11 cellular contexts compared by ENCODE assay signal in the genomic region with DNA sequence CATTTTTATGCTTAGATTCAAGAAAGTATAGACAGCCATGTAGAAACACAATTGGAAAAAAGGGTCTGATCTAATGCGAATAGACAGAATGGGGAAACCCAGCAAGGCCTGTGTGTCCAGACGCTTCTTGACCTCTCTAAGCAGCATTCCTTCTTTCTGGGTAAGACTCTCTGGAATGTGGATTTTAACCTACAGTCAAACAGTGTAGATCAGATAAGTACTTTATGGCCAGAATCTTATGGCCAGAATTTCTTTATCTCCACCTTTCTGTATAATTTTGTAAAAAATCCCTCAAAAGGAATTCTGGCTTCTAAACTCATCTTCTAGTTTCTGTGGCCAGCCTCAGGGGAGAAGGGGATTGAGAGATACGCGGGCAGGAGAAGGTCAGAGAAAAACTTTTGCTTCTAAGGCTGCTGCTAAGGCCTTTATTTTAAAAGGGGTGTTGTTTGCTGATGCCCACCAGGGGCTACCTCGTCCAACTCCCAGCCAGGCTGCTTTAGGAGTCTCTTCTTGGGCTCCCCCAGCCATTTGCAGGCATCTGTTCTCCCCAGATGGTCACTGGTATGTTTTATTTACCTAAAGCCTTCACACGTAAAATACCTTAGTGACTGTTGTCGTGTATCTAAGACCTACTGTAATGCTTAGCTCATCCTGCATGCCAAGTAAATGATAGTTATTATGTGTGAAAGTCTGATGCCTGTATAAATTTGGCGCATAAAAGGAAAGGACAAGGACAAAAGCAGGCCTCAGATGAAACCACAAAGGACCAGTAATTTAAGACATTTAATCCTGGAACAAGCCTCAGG.
DNase-seq lines count a peak whose midpoint lies in the region; ATAC-seq and TF ChIP-seq lines count a peak whose summit lies in the region.
"Had no signal": no experiment of that assay in that cellular context is flagged by ENCODE, and none has a peak within 500 bp of the region (broad histone marks: within the 10 kb centered on the region; RNA-seq: fewer than 3 reads in every experiment).

No MANE protein-coding gene starts in this region.

- H2AK5ac ChIP-seq in IMR-90 (ENCODE audit: low read depth, low read length) (peak overlapping the region; percentile 40; the same call in 1 of the 2 replicates), mesendoderm (ENCODE audit: low read length) (no peak overlapping the region)

- POLR2A ChIA-PET in IMR-90 (lab: Charles Lee; ENCODE audit: unreplicated experiment), result no interaction called here

- H4K20me1 ChIP-seq in IMR-90 (ENCODE audit: insufficient read depth, low read length), result 0 out of 2 replicates have a peak, but pooled peaks cover 5% of the 10 kb centered on the region

- H3K36me3 ChIP-seq in IMR-90 (ENCODE audit: control insufficient read depth, insufficient read depth, low read length) (peaks cover 3% of the 10 kb centered on the region), mesendoderm (ENCODE audit: control insufficient read depth, insufficient read depth, low read length) (no peaks in the 10 kb centered on the region)

- H3K9me3 ChIP-seq in IMR-90 (ENCODE audit: control insufficient read depth, insufficient read depth, low read length), result no peaks in the 10 kb centered on the region

- peak overlapping the region; percentile 79 for H3K56ac ChIP-seq in IMR-90 (ENCODE audit: extremely low read depth, insufficient read depth, low read length)
- no peak overlapping the region for H3K56ac ChIP-seq in mesendoderm (ENCODE audit: low read length)

- peak overlapping the region; percentile 78 for H3K23ac ChIP-seq in IMR-90 (ENCODE audit: low read depth, low read length)
- H3K23ac ChIP-seq in mesendoderm (ENCODE audit: low read length), result no peak overlapping the region

- peak overlapping the region; percentile 66 for H3K27ac ChIP-seq in IMR-90 (ENCODE audit: insufficient read depth, low read length)
- H3K27ac ChIP-seq in mesendoderm (ENCODE audit: low read depth, low read length), result peak overlapping the region; percentile 23
- H3K27ac ChIP-seq in substantia nigra (ENCODE audit: low read depth, low read length, poor library complexity, severe bottlenecking), result no peak overlapping the region
- H3K27ac ChIP-seq: HL-60 had no signal

- ATAC-seq in IMR-90 (ENCODE audit: low read depth) (peak; percentile 98), left lobe of liver (no peak), GM21515 (IDR thresholded peaks at IDR 0.05; ENCODE audit: unreplicated experiment) (no peak)

- CTCF ChIA-PET in IMR-90 (lab: Yijun Ruan, JAX), result interaction anchor here (0.6 to 1.1 kb wide), 3 partner anchors 15 to 24 kb away, joined by 3 read pairs; no protein-coding TSS in a partner anchor

- H2AFZ ChIP-seq in IMR-90 (replicated peaks; ENCODE audit: low read length, poor library complexity), result peak overlapping the region; percentile 49

- WGBS in IMR-90 (ENCODE audit: extremely low coverage in 2 of 2, insufficient read length in 1 of 2), 2 experiments, result no CpG with 5 or more reads among the region's 8 CpGs
- WGBS in mesendoderm (ENCODE audit: extremely low coverage, insufficient coverage, low lambda C conversion rate), result no CpG with 5 or more reads among the region's 8 CpGs

- H3K9ac ChIP-seq in IMR-90 (ENCODE audit: low read depth, low read length) (peak overlapping the region; percentile 24), mesendoderm (ENCODE audit: low read length) (no peak overlapping the region)

- no peaks in the 10 kb centered on the region for H3K79me2 ChIP-seq in mesendoderm (ENCODE audit: control insufficient read depth, insufficient read depth, low read length)

- H4K8ac ChIP-seq in IMR-90 (ENCODE audit: low read depth in 2 of 2, low read length in 2 of 2), result peak overlapping the region; percentile 19 to 78; a peak in 3 of 4 replicates
- H4K8ac ChIP-seq in mesendoderm (ENCODE audit: low read depth, low read length), result no peak overlapping the region

- H3K4ac ChIP-seq in IMR-90 (ENCODE audit: low read depth, low read length) (peak overlapping the region; percentile 84), mesendoderm (ENCODE audit: low read depth, low read length) (peak overlapping the region; percentile 16)

- intact Hi-C loops in IMR-90 (cut with micrococcal nuclease), result loop anchor here (5.0 kb wide), 1 partner anchor 103 kb away; no protein-coding TSS in a partner anchor

- H3K4me3 ChIP-seq in IMR-90 (ENCODE audit: insufficient read depth, low read depth, low read length) (no peak overlapping the region), astrocyte of the spinal cord (ENCODE audit: low read depth, low read length) (no peak overlapping the region), mesendoderm (ENCODE audit: low read length) (no peak overlapping the region)

- dilution Hi-C loops in IMR-90 (cut with HindIII; ENCODE audit: low sequenced_read_pairs, unreplicated experiment), result no loop called here

- in situ Hi-C loops in IMR-90 (cut with MboI; ENCODE audit: low sequenced_read_pairs) (no loop called here), astrocyte of the spinal cord (cut with HindIII; ENCODE audit: low sequenced_read_pairs) (no loop called here)

- peak; percentile 36 for DNase-seq in AG08396 (ENCODE audit: low spot score)
- peak; percentile 87 for DNase-seq in IMR-90
- DNase-seq in astrocyte of the spinal cord (ENCODE audit: low read depth, low spot score), result peak; percentile 73
- peak; percentile 88 for DNase-seq in mesendoderm
- no peak for DNase-seq in substantia nigra (lab: John Stamatoyannopoulos, UW)
- no peak for DNase-seq in DMS79 (lab: John Stamatoyannopoulos, UW)
- DNase-seq in left lobe of liver (ENCODE audit: low spot score), result no peak
- DNase-seq: DMS79 treated with DMSO at 0.1 percent for 48 hours, SHP77 treated with DMSO at 0.1 percent for 48 hours had no signal

- H2BK120ac ChIP-seq in IMR-90 (ENCODE audit: low read depth, low read length), result peak overlapping the region; percentile 85
- no peak overlapping the region for H2BK120ac ChIP-seq in mesendoderm (ENCODE audit: low read depth, low read length)

- H2AK9ac ChIP-seq in IMR-90 (replicated peaks; ENCODE audit: low read depth, low read length, poor library complexity), result peak overlapping the region; percentile 68

- peak overlapping the region; percentile 7 for H4K5ac ChIP-seq in IMR-90 (ENCODE audit: low read depth, low read length)
- H4K5ac ChIP-seq in mesendoderm (ENCODE audit: low read length), result no peak overlapping the region

- H2BK20ac ChIP-seq in IMR-90 (ENCODE audit: low read depth, low read length), result peak overlapping the region; percentile 92; the same call in 1 of the 2 replicates

- peak; percentile 40; the same call in 1 of the 2 replicates for TF ChIP-seq RAD21 in IMR-90 (IDR thresholded peaks at IDR 0.05; ENCODE audit: low read length)

- H2BK5ac ChIP-seq in IMR-90 (ENCODE audit: low read depth, low read length, poor library complexity, severe bottlenecking) (peak overlapping the region; percentile 97), mesendoderm (ENCODE audit: low read length) (no peak overlapping the region)

- no TSS peak for BruUV-seq in IMR-90 (replicated peaks; lab: Mats Ljungman, UMichigan)

- H3K27me3 ChIP-seq in IMR-90 (ENCODE audit: control insufficient read depth, insufficient read depth, low read length) (no peaks in the 10 kb centered on the region), mesendoderm (ENCODE audit: insufficient read depth, low read length, poor library complexity) (no peaks in the 10 kb centered on the region)

- peak; percentile 37 for TF ChIP-seq CTCF in IMR-90 (conservative IDR thresholded peaks at IDR 0.05; ENCODE audit: low read depth, low read length)
- peak; percentile 18 for TF ChIP-seq CTCF in astrocyte of the spinal cord (IDR thresholded peaks at IDR 0.05; ENCODE audit: low read depth, low read length)

- H2BK15ac ChIP-seq in IMR-90 (ENCODE audit: low read depth, low read length) (peak overlapping the region; percentile 71; the same call in 2 of the 3 replicates), mesendoderm (replicated peaks; ENCODE audit: low read depth) (no peak overlapping the region)

- peak overlapping the region; percentile 60 for H3K4me2 ChIP-seq in IMR-90 (ENCODE audit: low read depth, low read length)
- no peak overlapping the region for H3K4me2 ChIP-seq in mesendoderm (ENCODE audit: low read length)

- H3K18ac ChIP-seq in IMR-90 (ENCODE audit: low read depth, low read length), result peak overlapping the region; percentile 85
- peak overlapping the region; percentile 80 for H3K18ac ChIP-seq in mesendoderm (ENCODE audit: low read length)

- peaks cover 21% of the 10 kb centered on the region for H3K4me1 ChIP-seq in IMR-90 (ENCODE audit: control insufficient read depth, insufficient read depth, low read length)
- peaks cover 5% of the 10 kb centered on the region for H3K4me1 ChIP-seq in mesendoderm (ENCODE audit: control insufficient read depth, low read depth, low read length)

- H3K79me1 ChIP-seq in IMR-90 (ENCODE audit: low read depth in 1 of 2, low read length in 2 of 2), result peaks cover 40 to 77% of the 10 kb centered on the region in 2 experiments
- H3K79me1 ChIP-seq in mesendoderm (ENCODE audit: low read length), result peaks cover 9% of the 10 kb centered on the region

- peak overlapping the region; percentile 61 for H3K14ac ChIP-seq in IMR-90 (replicated peaks; ENCODE audit: low read depth, low read length)

- no peak; the same call in 1 of the 2 replicates for TF ChIP-seq POLR2A in IMR-90 (IDR thresholded peaks at IDR 0.05; ENCODE audit: low read depth, low read length)

- peaks cover 14% of the 10 kb centered on the region for H3K9me1 ChIP-seq in IMR-90 (ENCODE audit: insufficient read depth, low read length)

- H4K91ac ChIP-seq in IMR-90 (ENCODE audit: insufficient read depth, low read depth, low read length), result peak overlapping the region; percentile 78

TF ChIP-seq in IMR-90, 13 proteins besides CTCF, POLR2A, EP300 and RAD21:
- TF ChIP-seq CEBPB (IDR thresholded peaks at IDR 0.05; ENCODE audit: low read depth, low read length) (peak; percentile 22; the same call in 1 of the 2 replicates), MAZ (IDR thresholded peaks at IDR 0.05; ENCODE audit: borderline replicate concordance, low read depth, low read length) (no peak)
TF ChIP-seq in IMR-90: peak in this region for 1.

Comparison
In these comparisons a context has a peak if more than half of its experiments do, and no peak if none do; other contexts are left out.
1. DNase-seq: peak in AG08396 (single experiment), IMR-90 (single experiment), astrocyte of the spinal cord (single experiment) and mesendoderm (single experiment); none in substantia nigra (0 of 49), DMS79 (single experiment) and left lobe of liver (single experiment).